Comparison of ENCODE assay signal across 1 cellular context in the genomic region with DNA sequence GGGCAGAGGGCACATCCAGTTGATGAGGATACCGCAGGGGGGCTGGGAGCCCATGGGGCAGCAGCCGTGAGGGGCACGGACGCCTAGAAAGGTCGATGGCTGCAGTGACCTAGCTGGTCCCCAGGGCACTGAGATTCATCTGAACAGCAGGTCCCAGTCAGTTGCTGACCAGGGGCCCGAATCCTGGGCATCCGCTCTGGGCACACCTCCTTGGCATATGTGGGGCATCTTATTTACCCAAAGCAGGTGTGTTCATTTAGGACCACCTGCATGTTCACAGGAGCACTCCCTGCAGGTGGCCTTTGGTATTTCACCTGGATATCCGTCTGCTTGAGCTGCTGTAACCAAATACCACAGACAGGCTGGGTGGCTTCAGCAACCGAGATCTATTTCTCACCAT.
TF ChIP-seq lines count a peak whose summit lies in the region.

No MANE protein-coding gene starts in this region.

TF ChIP-seq in SK-N-SH treated with all-trans-retinoic acid at 6 μM for 48 hours, 23 proteins besides CTCF, POLR2A, EP300 and RAD21 (continued from another document):
- TF ChIP-seq OSR1 (CRISPR knock-in tag; IDR thresholded peaks at IDR 0.05) (no peak), ZNF8 (CRISPR knock-in tag; IDR thresholded peaks at IDR 0.05) (no peak), BACH2 (CRISPR knock-in tag; IDR thresholded peaks at IDR 0.05; ENCODE audit: borderline replicate concordance) (no peak), TCF4 (CRISPR knock-in tag; IDR thresholded peaks at IDR 0.05; ENCODE audit: borderline replicate concordance) (no peak)
- TF ChIP-seq, protein P1, sequence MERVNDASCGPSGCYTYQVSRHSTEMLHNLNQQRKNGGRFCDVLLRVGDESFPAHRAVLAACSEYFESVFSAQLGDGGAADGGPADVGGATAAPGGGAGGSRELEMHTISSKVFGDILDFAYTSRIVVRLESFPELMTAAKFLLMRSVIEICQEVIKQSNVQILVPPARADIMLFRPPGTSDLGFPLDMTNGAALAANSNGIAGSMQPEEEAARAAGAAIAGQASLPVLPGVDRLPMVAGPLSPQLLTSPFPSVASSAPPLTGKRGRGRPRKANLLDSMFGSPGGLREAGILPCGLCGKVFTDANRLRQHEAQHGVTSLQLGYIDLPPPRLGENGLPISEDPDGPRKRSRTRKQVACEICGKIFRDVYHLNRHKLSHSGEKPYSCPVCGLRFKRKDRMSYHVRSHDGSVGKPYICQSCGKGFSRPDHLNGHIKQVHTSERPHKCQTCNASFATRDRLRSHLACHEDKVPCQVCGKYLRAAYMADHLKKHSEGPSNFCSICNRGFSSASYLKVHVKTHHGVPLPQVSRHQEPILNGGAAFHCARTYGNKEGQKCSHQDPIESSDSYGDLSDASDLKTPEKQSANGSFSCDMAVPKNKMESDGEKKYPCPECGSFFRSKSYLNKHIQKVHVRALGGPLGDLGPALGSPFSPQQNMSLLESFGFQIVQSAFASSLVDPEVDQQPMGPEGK (CRISPR knock-in tag; IDR thresholded peaks at IDR 0.05; ENCODE audit: borderline replicate concordance), result no peak
